In genomic region chr5:142698447-142698846, GRCh38 we compare ENCODE assay signal across 11 cellular contexts. TPM values are rescaled to one million over a fixed set of nuclear protein-coding genes. Genes with fewer than 3 reads are reported as not detected.
DNase-seq lines count a peak whose midpoint lies in the region; ATAC-seq and TF ChIP-seq lines count a peak whose summit lies in the region.
"Had no signal": no experiment of that assay in that cellular context is flagged by ENCODE, and none has a peak within 500 bp of the region (broad histone marks: within the 10 kb centered on the region; RNA-seq: fewer than 3 reads in every experiment).

No MANE protein-coding gene starts in this region.

- ATAC-seq in lower lobe of right lung: no peak

- H3K36me3 ChIP-seq in lower lobe of right lung: no peaks in the 10 kb centered on the region
- no peaks in the 10 kb centered on the region for H3K36me3 ChIP-seq in stomach
- H3K36me3 ChIP-seq in testis (ENCODE audit: low read depth, missing control alignments): no peaks in the 10 kb centered on the region

- TF ChIP-seq POLR2A in stomach (IDR thresholded peaks at IDR 0.05) (no peak), testis (IDR thresholded peaks at IDR 0.05) (no peak)

- peak; percentile 28 for DNase-seq in choroid plexus epithelial cell (ENCODE audit: low read depth)
- no peak for DNase-seq in lower lobe of right lung
- DNase-seq in stomach: no peak
- DNase-seq in HCEC 1CT: no peak
- no peak for DNase-seq in testis
- no peak for DNase-seq in AG08396 (ENCODE audit: low spot score)
- no peak for DNase-seq in NCI-H146 (lab: John Stamatoyannopoulos, UW)

- H3K27ac ChIP-seq in lower lobe of right lung (peak overlapping the region; percentile 54), stomach (peak overlapping the region in 4 of 5 donors; percentile 6 to 76 (median 61)), testis (peak overlapping the region in 1 of 2 donors; percentile 41)

- H3K4me1 ChIP-seq in lower lobe of right lung (peaks cover 20% of the 10 kb centered on the region), stomach (peaks cover 0 to 24% (median 14%) of the 10 kb centered on the region in 4 donors), testis (peaks cover 17% of the 10 kb centered on the region)

- H3K9me3 ChIP-seq in lower lobe of right lung: no peaks in the 10 kb centered on the region
- H3K9me3 ChIP-seq in stomach: no peaks in the 10 kb centered on the region
- no peaks in the 10 kb centered on the region for H3K9me3 ChIP-seq in testis

- TF ChIP-seq EP300 in Ishikawa (IDR thresholded peaks at IDR 0.05; ENCODE audit: borderline replicate concordance) (no peak), stomach (IDR thresholded peaks at IDR 0.05) (no peak)

- no peaks in the 10 kb centered on the region for H3K27me3 ChIP-seq in lower lobe of right lung (ENCODE audit: low read depth)
- no peaks in the 10 kb centered on the region for H3K27me3 ChIP-seq in stomach
- no peaks in the 10 kb centered on the region for H3K27me3 ChIP-seq in testis

- TF ChIP-seq RAD21 in Ishikawa (IDR thresholded peaks at IDR 0.05; ENCODE audit: low read depth): no peak

- H3K4me3 ChIP-seq in choroid plexus epithelial cell (ENCODE audit: low read depth, low read length) (no peak overlapping the region), lower lobe of right lung (no peak overlapping the region), stomach (no peak overlapping the region), testis (no peak overlapping the region)
- H3K4me3 ChIP-seq: GM12878 had no signal

- intact Hi-C loops in lower lobe of right lung (cut with DNase I): loop anchor here (5.0 kb wide), 1 partner anchor 41 kb away; no protein-coding TSS in a partner anchor
- intact Hi-C loops in stomach (cut with DNase I; ENCODE audit: low total_unique reads): loop anchor here (5.0 kb wide), 1 partner anchor 41 kb away; no protein-coding TSS in a partner anchor
- intact Hi-C loops in testis (cut with DNase I; ENCODE audit: low total_unique reads): no loop called here

- TF ChIP-seq CTCF in choroid plexus epithelial cell (conservative IDR thresholded peaks at IDR 0.05; ENCODE audit: low read depth, low read length) (no peak), lower lobe of right lung (IDR thresholded peaks at IDR 0.05) (no peak), stomach (IDR thresholded peaks at IDR 0.05) (no peak), testis (IDR thresholded peaks at IDR 0.05) (no peak)

- WGBS in stomach, 5 donors: 64 to 76% (median 70%) methylated on average over 4 of the region's 4 CpGs
- WGBS in testis, 2 donors: 57 to 68% methylated on average over 4 of the region's 4 CpGs

TF ChIP-seq in Ishikawa, 13 proteins besides CTCF, POLR2A, EP300 and RAD21:
- no peak for TF ChIP-seq ZBTB7A (IDR thresholded peaks at IDR 0.05; ENCODE audit: low read depth)
- peak; percentile 44; the same call in 1 of the 2 replicates for TF ChIP-seq NFIC (IDR thresholded peaks at IDR 0.05)

RNA-seq across cellular contexts. Expression of gene FGF1, which starts 12.6 kb away (rescaled TPM):
- total RNA-seq in lower lobe of right lung (0.97 TPM), stomach (1 to 10 TPM in 2 of 5 donors, not detected in 3; 1.0 to 3.5 TPM), testis (1 to 10 TPM; 2.2 to 4.4 TPM)
- polyA plus RNA-seq in stomach (1 to 10 TPM in 1 of 3 donors, under 1 TPM in 2; 0.73 to 1.6 (median 0.92) TPM), testis (ENCODE audit: insufficient read depth, low read depth, low replicate concordance) (1.9 TPM)
- total RNA-seq: activated T-cell treated with anti-CD3 and anti-CD28 coated beads, Interleukin-2, amount 50 U/mL, for 4 hours; GM12878; OCI-LY7 had no signal
- polyA plus RNA-seq: GM12878 had no signal
